ENCODE assay signal across 1 cellular context in the genomic region with DNA sequence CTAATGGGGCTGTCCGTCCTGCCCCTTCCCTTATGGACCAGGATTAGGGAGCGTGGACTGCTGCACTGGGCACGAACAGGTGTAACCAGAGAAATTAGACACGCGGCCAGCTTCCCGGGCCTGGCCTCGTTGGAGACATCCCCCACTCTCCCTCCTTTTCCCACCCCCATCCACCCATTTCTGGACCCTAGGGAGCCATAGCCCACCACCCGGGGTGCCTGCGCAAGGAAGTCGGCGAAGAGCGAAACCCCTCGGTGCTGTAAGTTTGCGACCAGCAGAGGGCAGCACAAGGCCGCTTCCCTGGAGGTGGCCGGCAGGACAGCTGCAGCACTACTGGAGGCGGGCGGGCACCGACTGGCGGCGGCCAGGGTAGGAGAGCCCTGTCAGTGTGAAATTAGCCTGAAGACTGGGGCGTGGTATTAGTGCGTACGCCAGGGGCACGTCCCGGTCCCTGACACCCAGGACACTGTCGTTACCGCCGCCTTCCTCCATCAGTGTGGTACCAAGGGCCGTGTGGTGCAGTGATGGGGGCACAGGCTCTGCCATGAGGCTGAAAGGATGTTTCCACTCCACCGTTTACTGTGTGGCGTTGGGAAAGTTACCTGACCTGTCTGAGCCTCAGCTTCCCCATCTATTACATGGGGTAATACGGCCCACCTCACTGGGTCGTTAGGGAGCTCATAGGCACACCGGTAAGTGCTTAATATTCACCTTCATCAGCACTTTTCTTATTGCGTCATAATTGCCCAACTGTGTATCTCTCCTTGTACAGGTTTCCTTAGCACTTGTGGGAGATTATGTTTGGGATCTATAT.
TF ChIP-seq lines count a peak whose summit lies in the region.

No MANE protein-coding gene starts in this region.

TF ChIP-seq in HepG2, 621 proteins besides CTCF, POLR2A, EP300 and RAD21 (continued from another document and continues in another):
- TF ChIP-seq LCORL (IDR thresholded peaks at IDR 0.05) (no peak), LCORL (CRISPR knock-in tag; IDR thresholded peaks at IDR 0.05) (peak; percentile 78), ARID3A (IDR thresholded peaks at IDR 0.05; ENCODE audit: low read depth, low read length) (no peak), HNRNPK (IDR thresholded peaks at IDR 0.05; ENCODE audit: low read depth, low read length, poor library complexity, severe bottlenecking) (peak; percentile 78), ZNF34 (CRISPR knock-in tag; IDR thresholded peaks at IDR 0.05; ENCODE audit: borderline replicate concordance) (no peak), ATF5 (CRISPR knock-in tag; IDR thresholded peaks at IDR 0.05; ENCODE audit: low read depth) (no peak), ZNF800 (CRISPR knock-in tag; IDR thresholded peaks at IDR 0.05) (no peak), SMYD3 (CRISPR knock-in tag; IDR thresholded peaks at IDR 0.05) (no peak), CSRNP1 (CRISPR knock-in tag; IDR thresholded peaks at IDR 0.05) (peak; percentile 54; the same call in 1 of the 2 replicates), HOXD1 (CRISPR knock-in tag; IDR thresholded peaks at IDR 0.05) (no peak), TRAFD1 (CRISPR knock-in tag; IDR thresholded peaks at IDR 0.05; ENCODE audit: borderline replicate concordance) (peak; percentile 94; the same call in 1 of the 2 replicates), ZNF552 (CRISPR knock-in tag; IDR thresholded peaks at IDR 0.05; ENCODE audit: borderline replicate concordance) (no peak), HOXA9 (CRISPR knock-in tag; IDR thresholded peaks at IDR 0.05; ENCODE audit: borderline replicate concordance) (no peak), ZNF619 (CRISPR knock-in tag; IDR thresholded peaks at IDR 0.05) (peak; percentile 79; the same call in 1 of the 2 replicates), ZNF691 (CRISPR knock-in tag; IDR thresholded peaks at IDR 0.05; ENCODE audit: borderline replicate concordance, low read depth) (peak; percentile 94), ZNF124 (CRISPR knock-in tag; IDR thresholded peaks at IDR 0.05) (0 out of 2 replicates have a peak, but pooled peaks have one; percentile 68), HDAC2 (CRISPR knock-in tag; IDR thresholded peaks at IDR 0.05) (no peak), SP1 (IDR thresholded peaks at IDR 0.05) (no peak), SP1 (CRISPR knock-in tag; IDR thresholded peaks at IDR 0.05) (0 out of 2 replicates have a peak, but pooled peaks have one; percentile 22), ZBTB42 (CRISPR knock-in tag; IDR thresholded peaks at IDR 0.05) (no peak), SALL1 (CRISPR knock-in tag; IDR thresholded peaks at IDR 0.05) (peak; percentile 77), FOXP4 (CRISPR knock-in tag; IDR thresholded peaks at IDR 0.05) (peak; percentile 57; the same call in 1 of the 2 replicates), THAP11 (CRISPR knock-in tag; IDR thresholded peaks at IDR 0.05) (no peak), GMEB1 (CRISPR knock-in tag; IDR thresholded peaks at IDR 0.05; ENCODE audit: borderline replicate concordance) (peak; percentile 45; the same call in 1 of the 2 replicates), KAT7 (CRISPR knock-in tag; IDR thresholded peaks at IDR 0.05; ENCODE audit: borderline replicate concordance) (no peak), GTF3A (CRISPR knock-in tag; conservative IDR thresholded peaks at IDR 0.05) (no peak), CBX1 (IDR thresholded peaks at IDR 0.05; ENCODE audit: low read depth) (no peak), ZNF720 (CRISPR knock-in tag; IDR thresholded peaks at IDR 0.05) (no peak), HNRNPUL1 (IDR thresholded peaks at IDR 0.05; ENCODE audit: low read depth, low read length) (no peak), ZNF749 (CRISPR knock-in tag; IDR thresholded peaks at IDR 0.05; ENCODE audit: borderline replicate concordance) (0 out of 2 replicates have a peak, but pooled peaks have one; percentile 32)
- TF ChIP-seq, protein P1, sequence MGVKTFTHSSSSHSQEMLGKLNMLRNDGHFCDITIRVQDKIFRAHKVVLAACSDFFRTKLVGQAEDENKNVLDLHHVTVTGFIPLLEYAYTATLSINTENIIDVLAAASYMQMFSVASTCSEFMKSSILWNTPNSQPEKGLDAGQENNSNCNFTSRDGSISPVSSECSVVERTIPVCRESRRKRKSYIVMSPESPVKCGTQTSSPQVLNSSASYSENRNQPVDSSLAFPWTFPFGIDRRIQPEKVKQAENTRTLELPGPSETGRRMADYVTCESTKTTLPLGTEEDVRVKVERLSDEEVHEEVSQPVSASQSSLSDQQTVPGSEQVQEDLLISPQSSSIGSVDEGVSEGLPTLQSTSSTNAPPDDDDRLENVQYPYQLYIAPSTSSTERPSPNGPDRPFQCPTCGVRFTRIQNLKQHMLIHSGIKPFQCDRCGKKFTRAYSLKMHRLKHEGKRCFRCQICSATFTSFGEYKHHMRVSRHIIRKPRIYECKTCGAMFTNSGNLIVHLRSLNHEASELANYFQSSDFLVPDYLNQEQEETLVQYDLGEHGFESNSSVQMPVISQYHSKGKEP (CRISPR knock-in tag; IDR thresholded peaks at IDR 0.05) = no peak
- TF ChIP-seq, protein P2, sequence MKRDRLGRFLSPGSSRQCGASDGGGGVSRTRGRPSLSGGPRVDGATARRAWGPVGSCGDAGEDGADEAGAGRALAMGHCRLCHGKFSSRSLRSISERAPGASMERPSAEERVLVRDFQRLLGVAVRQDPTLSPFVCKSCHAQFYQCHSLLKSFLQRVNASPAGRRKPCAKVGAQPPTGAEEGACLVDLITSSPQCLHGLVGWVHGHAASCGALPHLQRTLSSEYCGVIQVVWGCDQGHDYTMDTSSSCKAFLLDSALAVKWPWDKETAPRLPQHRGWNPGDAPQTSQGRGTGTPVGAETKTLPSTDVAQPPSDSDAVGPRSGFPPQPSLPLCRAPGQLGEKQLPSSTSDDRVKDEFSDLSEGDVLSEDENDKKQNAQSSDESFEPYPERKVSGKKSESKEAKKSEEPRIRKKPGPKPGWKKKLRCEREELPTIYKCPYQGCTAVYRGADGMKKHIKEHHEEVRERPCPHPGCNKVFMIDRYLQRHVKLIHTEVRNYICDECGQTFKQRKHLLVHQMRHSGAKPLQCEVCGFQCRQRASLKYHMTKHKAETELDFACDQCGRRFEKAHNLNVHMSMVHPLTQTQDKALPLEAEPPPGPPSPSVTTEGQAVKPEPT (CRISPR knock-in tag; IDR thresholded peaks at IDR 0.05; ENCODE audit: low read depth) = peak; percentile 73; the same call in 1 of the 2 replicates
- TF ChIP-seq, protein P3, sequence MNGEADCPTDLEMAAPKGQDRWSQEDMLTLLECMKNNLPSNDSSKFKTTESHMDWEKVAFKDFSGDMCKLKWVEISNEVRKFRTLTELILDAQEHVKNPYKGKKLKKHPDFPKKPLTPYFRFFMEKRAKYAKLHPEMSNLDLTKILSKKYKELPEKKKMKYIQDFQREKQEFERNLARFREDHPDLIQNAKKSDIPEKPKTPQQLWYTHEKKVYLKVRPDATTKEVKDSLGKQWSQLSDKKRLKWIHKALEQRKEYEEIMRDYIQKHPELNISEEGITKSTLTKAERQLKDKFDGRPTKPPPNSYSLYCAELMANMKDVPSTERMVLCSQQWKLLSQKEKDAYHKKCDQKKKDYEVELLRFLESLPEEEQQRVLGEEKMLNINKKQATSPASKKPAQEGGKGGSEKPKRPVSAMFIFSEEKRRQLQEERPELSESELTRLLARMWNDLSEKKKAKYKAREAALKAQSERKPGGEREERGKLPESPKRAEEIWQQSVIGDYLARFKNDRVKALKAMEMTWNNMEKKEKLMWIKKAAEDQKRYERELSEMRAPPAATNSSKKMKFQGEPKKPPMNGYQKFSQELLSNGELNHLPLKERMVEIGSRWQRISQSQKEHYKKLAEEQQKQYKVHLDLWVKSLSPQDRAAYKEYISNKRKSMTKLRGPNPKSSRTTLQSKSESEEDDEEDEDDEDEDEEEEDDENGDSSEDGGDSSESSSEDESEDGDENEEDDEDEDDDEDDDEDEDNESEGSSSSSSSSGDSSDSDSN (CRISPR knock-in tag; IDR thresholded peaks at IDR 0.05) = peak; percentile 83
- TF ChIP-seq, protein P4, sequence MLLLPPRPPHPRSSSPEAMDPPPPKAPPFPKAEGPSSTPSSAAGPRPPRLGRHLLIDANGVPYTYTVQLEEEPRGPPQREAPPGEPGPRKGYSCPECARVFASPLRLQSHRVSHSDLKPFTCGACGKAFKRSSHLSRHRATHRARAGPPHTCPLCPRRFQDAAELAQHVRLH (CRISPR knock-in tag; IDR thresholded peaks at IDR 0.05; ENCODE audit: borderline replicate concordance, low read depth) = peak; percentile 79; the same call in 1 of the 2 replicates
